In the genomic region with DNA sequence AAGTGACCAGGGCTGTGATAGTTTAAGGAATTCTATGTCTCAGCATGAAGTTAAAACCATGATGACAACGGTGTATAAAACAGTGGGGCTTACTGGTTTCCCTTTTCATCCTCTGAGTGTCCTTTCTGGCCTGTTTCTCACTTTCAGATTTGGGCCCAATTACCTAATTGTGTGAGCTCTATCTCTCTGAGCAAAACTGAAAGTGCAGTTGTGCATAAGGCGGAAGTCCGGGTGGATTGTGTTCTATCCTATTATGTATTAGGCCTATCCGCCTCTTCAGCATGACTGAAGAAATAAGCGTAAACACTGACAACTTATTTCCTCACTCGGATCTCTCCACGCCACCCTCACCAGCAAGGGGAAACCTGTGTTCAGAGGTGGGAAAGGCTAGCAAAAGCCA, we compare ENCODE assay signal across 8 cellular contexts. TPM values are rescaled to one million over a fixed set of nuclear protein-coding genes. Genes with fewer than 3 reads are reported as not detected.
A peak's percentile ranks its signal among the peaks of the same experiment; 100 is the strongest.
DNase-seq lines count a peak whose midpoint lies in the region; ATAC-seq and FAIRE-seq lines count a peak whose summit lies in the region.
"Not testable (repeated sequence)": the region's sequence is repeated elsewhere in the genome, so short reads cannot be mapped to it uniquely, and the experiment has no call there.

No MANE protein-coding gene starts in this region.

- H3K4me3 Mint-ChIP-seq in activated CD8-positive, alpha-beta memory T cell treated with anti-CD3 and anti-CD28 coated beads, Interleukin-2, amount 10 ng/mL, durations not matched to agents 7 days and 5 days; natural killer cell treated with Interleukin-12 subunit alpha and Interleukin-12 subunit beta and Interleukin-15 and Interleukin-18, amount 100 ng/mL, for 72 hours: not testable (repeated sequence)

- peak; percentile 98 for FAIRE-seq in GM19239 (lab: Jason Lieb, UNC)

- not testable (repeated sequence) for H3K27me3 Mint-ChIP-seq in activated CD8-positive, alpha-beta memory T cell treated with anti-CD3 and anti-CD28 coated beads, Interleukin-2, amount 10 ng/mL, durations not matched to agents 7 days and 5 days
- peaks cover 0 to 14% of the 10 kb centered on the region in 2 donors for H3K27me3 Mint-ChIP-seq in natural killer cell treated with Interleukin-12 subunit alpha and Interleukin-12 subunit beta and Interleukin-15 and Interleukin-18, amount 100 ng/mL, for 72 hours

- peaks cover 14% of the 10 kb centered on the region for H3K4me1 Mint-ChIP-seq in activated CD8-positive, alpha-beta memory T cell treated with anti-CD3 and anti-CD28 coated beads, Interleukin-2, amount 10 ng/mL, durations not matched to agents 7 days and 5 days
- H3K4me1 Mint-ChIP-seq in natural killer cell treated with Interleukin-12 subunit alpha and Interleukin-12 subunit beta and Interleukin-15 and Interleukin-18, amount 100 ng/mL, for 72 hours (ENCODE audit: low read depth in 2 of 2), result peaks cover 13 to 14% of the 10 kb centered on the region in 2 donors

- H3K36me3 Mint-ChIP-seq in activated CD8-positive, alpha-beta memory T cell treated with anti-CD3 and anti-CD28 coated beads, Interleukin-2, amount 10 ng/mL, durations not matched to agents 7 days and 5 days; natural killer cell treated with Interleukin-12 subunit alpha and Interleukin-12 subunit beta and Interleukin-15 and Interleukin-18, amount 100 ng/mL, for 72 hours: not testable (repeated sequence)

- not testable (repeated sequence) for H3K27ac Mint-ChIP-seq in activated CD8-positive, alpha-beta memory T cell treated with anti-CD3 and anti-CD28 coated beads, Interleukin-2, amount 10 ng/mL, durations not matched to agents 7 days and 5 days; natural killer cell treated with Interleukin-12 subunit alpha and Interleukin-12 subunit beta and Interleukin-15 and Interleukin-18, amount 100 ng/mL, for 72 hours

- ATAC-seq in GM18508 (IDR thresholded peaks at IDR 0.05; ENCODE audit: insufficient read depth, unreplicated experiment) (peak; percentile 79), GM21423 (IDR thresholded peaks at IDR 0.05; ENCODE audit: unreplicated experiment) (peak; percentile 66), HG02642 (IDR thresholded peaks at IDR 0.05; ENCODE audit: poor library complexity, unreplicated experiment) (peak; percentile 72), HG03045 (IDR thresholded peaks at IDR 0.05; ENCODE audit: unreplicated experiment) (peak; percentile 68), HG03432 (IDR thresholded peaks at IDR 0.05; ENCODE audit: unreplicated experiment) (peak; percentile 72)
- ATAC-seq in activated CD8-positive, alpha-beta memory T cell treated with anti-CD3 and anti-CD28 coated beads, Interleukin-2, amount 10 ng/mL, durations not matched to agents 7 days and 5 days, result peak; percentile 46
- peak; percentile 34 to 67 for ATAC-seq in natural killer cell treated with Interleukin-12 subunit alpha and Interleukin-12 subunit beta and Interleukin-15 and Interleukin-18, amount 100 ng/mL, for 72 hours

- H3K9me3 Mint-ChIP-seq in activated CD8-positive, alpha-beta memory T cell treated with anti-CD3 and anti-CD28 coated beads, Interleukin-2, amount 10 ng/mL, durations not matched to agents 7 days and 5 days (ENCODE audit: low read depth); natural killer cell treated with Interleukin-12 subunit alpha and Interleukin-12 subunit beta and Interleukin-15 and Interleukin-18, amount 100 ng/mL, for 72 hours: not testable (repeated sequence)

- DNase-seq in GM19239 (ENCODE audit: insufficient read length, low spot score); activated CD8-positive, alpha-beta memory T cell treated with anti-CD3 and anti-CD28 coated beads, Interleukin-2, amount 10 ng/mL, durations not matched to agents 7 days and 5 days; natural killer cell treated with Interleukin-12 subunit alpha and Interleukin-12 subunit beta and Interleukin-15 and Interleukin-18, amount 100 ng/mL, for 72 hours (ENCODE audit: low spot score): not testable (repeated sequence)

- CTCF ChIA-PET in activated CD8-positive, alpha-beta memory T cell treated with anti-CD3 and anti-CD28 coated beads, Interleukin-2, amount 10 ng/mL, durations not matched to agents 7 days and 5 days (lab: Charles Lee), result not testable (repeated sequence)

RNA-seq across cellular contexts. Expression of gene PBDC1, which starts 21.3 kb away (rescaled TPM):
- total RNA-seq in activated CD8-positive, alpha-beta memory T cell treated with anti-CD3 and anti-CD28 coated beads, Interleukin-2, amount 10 ng/mL, durations not matched to agents 7 days and 5 days, result 10 to 100 TPM; 27.1 to 31.1 TPM
- 10 to 100 TPM; 31.0 to 39.6 TPM for total RNA-seq in natural killer cell treated with Interleukin-12 subunit alpha and Interleukin-12 subunit beta and Interleukin-15 and Interleukin-18, amount 100 ng/mL, for 72 hours
